ENCODE assay signal across 15 cellular contexts in genomic region chr2:54627973-54628372, GRCh38.
"Had no signal": no experiment of that assay in that cellular context is flagged by ENCODE, and none has a peak within 500 bp of the region (broad histone marks: within the 10 kb centered on the region; RNA-seq: fewer than 3 reads in every experiment).

No MANE protein-coding gene starts in this region.

- H3K36me3 ChIP-seq: uterus had no signal

- H3K27me3 Mint-ChIP-seq: activated CD4-positive, alpha-beta T cell treated with anti-CD3 and anti-CD28 coated beads, Interleukin-2, amount 10 ng/mL, durations not matched to agents 24 days and 14 days; activated naive CD4-positive, alpha-beta T cell treated with anti-CD3 and anti-CD28 coated beads, Interleukin-2, amount 50 U/mL, for 24 hours; central memory CD8-positive, alpha-beta T cell had no signal

- H3K27ac Mint-ChIP-seq: activated CD4-positive, alpha-beta T cell treated with anti-CD3 and anti-CD28 coated beads, Interleukin-2, amount 10 ng/mL, durations not matched to agents 24 days and 14 days; activated naive CD4-positive, alpha-beta T cell treated with anti-CD3 and anti-CD28 coated beads, Interleukin-2, amount 50 U/mL, for 24 hours had no signal

- H3K4me3 Mint-ChIP-seq: activated CD4-positive, alpha-beta T cell treated with anti-CD3 and anti-CD28 coated beads, Interleukin-2, amount 10 ng/mL, durations not matched to agents 24 days and 14 days; activated naive CD4-positive, alpha-beta T cell treated with anti-CD3 and anti-CD28 coated beads, Interleukin-2, amount 50 U/mL, for 24 hours; brain; central memory CD8-positive, alpha-beta T cell; immature natural killer cell; nephron progenitor cell had no signal

- H3K4me1 ChIP-seq: uterus had no signal

- H3K4me3 ChIP-seq: heart left ventricle, lower lobe of right lung, uterus had no signal

- DNase-seq: activated CD4-positive, alpha-beta T cell treated with anti-CD3 and anti-CD28 coated beads, Interleukin-2, amount 10 ng/mL, durations not matched to agents 24 days and 14 days; activated effector memory CD4-positive, alpha-beta T cell treated with anti-CD3 and anti-CD28 coated beads, Interleukin-2, amount 50 U/mL, for 16 hours; cortex of kidney; effector memory CD4-positive, alpha-beta T cell; heart left ventricle; immature natural killer cell; lower lobe of right lung; nephron progenitor cell; occipital lobe; right cardiac atrium; T-helper 2 cell; uterus had no signal

- H3K9me3 Mint-ChIP-seq: activated CD4-positive, alpha-beta T cell treated with anti-CD3 and anti-CD28 coated beads, Interleukin-2, amount 10 ng/mL, durations not matched to agents 24 days and 14 days; activated naive CD4-positive, alpha-beta T cell treated with anti-CD3 and anti-CD28 coated beads, Interleukin-2, amount 50 U/mL, for 24 hours; brain; central memory CD8-positive, alpha-beta T cell; immature natural killer cell; nephron progenitor cell had no signal

- H3K9me3 ChIP-seq: heart left ventricle, lower lobe of right lung, uterus had no signal

- ATAC-seq: heart left ventricle, lower lobe of right lung, right cardiac atrium had no signal

- H3K27ac ChIP-seq: uterus had no signal

- H3K27me3 ChIP-seq: heart left ventricle, uterus had no signal
